In genomic region chrX:48695925-48696300, GRCh38 we compare ENCODE assay signal across 8 cellular contexts. TPM values are rescaled to one million over a fixed set of nuclear protein-coding genes. Genes with fewer than 3 reads are reported as not detected.
DNase-seq lines count a peak whose midpoint lies in the region; ATAC-seq and TF ChIP-seq lines count a peak whose summit lies in the region.

No MANE protein-coding gene starts in this region.

- H3K4me3 ChIP-seq in heart left ventricle (peak overlapping the region in 11 of 12 donors; percentile 41 to 87 (median 63)), skeletal muscle cell (ENCODE audit: low read depth, low read length) (peak overlapping the region; percentile 62)

- peaks cover 0 to 19% (median 4%) of the 10 kb centered on the region in 9 donors for H3K36me3 ChIP-seq in heart left ventricle

- WGBS in heart left ventricle, 4 donors: 2 to 57% (median 20%) methylated on average over 8 of the region's 8 CpGs

- no peak for TF ChIP-seq CTCF in VCaP (conservative IDR thresholded peaks at IDR 0.05)
- no peak for TF ChIP-seq CTCF in heart left ventricle (IDR thresholded peaks at IDR 0.05)

- DNase-seq in Right ventricle myocardium inferior (ENCODE audit: missing footprints) (no peak), cardiac septum (ENCODE audit: low spot score) (no peak), heart left ventricle (no peak), skeletal muscle cell (ENCODE audit: low read depth) (no peak), AG08396 (ENCODE audit: low spot score) (no peak)

- peaks cover 0 to 16% (median 2%) of the 10 kb centered on the region in 12 donors for H3K4me1 ChIP-seq in heart left ventricle

- H3K27me3 ChIP-seq in heart left ventricle: peaks cover 0 to 9% (median 0%) of the 10 kb centered on the region in 9 donors

- H3K9me3 ChIP-seq in heart left ventricle: no peaks in the 10 kb centered on the region

- no peak for TF ChIP-seq POLR2A in heart left ventricle (IDR thresholded peaks at IDR 0.05)

- H3K27ac ChIP-seq in VCaP: peak overlapping the region; percentile 63
- peak overlapping the region; percentile 61 to 93 (median 87) for H3K27ac ChIP-seq in heart left ventricle

- intact Hi-C loops in Right ventricle myocardium inferior (cut with DNase I) (loop anchor here (5.0 kb wide), 1 partner anchor 41 kb away; no protein-coding TSS in a partner anchor), cardiac septum (cut with DNase I) (loop anchor here (1.0 to 10.0 kb wide), 3 partner anchors 41 to 122 kb away; partner anchors contain the start of genes HDAC6 and RBM3), heart left ventricle (cut with DNase I) (loop anchor here in 6 of 10 donors (1.0 to 10.0 kb wide), 7 partner anchors 19 to 359 kb away; partner anchors contain the start of genes HDAC6 (in 5 of the 6), CCDC120 (in 1 of the 6), PQBP1 (in 1 of the 6) and TIMM17B (in 1 of the 6))

- peak; percentile 23 for ATAC-seq in Right ventricle myocardium inferior
- peak; percentile 17 to 26 (median 20) for ATAC-seq in heart left ventricle
- no peak for ATAC-seq in HG03039 (IDR thresholded peaks at IDR 0.05; ENCODE audit: unreplicated experiment)
- ATAC-seq in GM18861 (IDR thresholded peaks at IDR 0.05; ENCODE audit: unreplicated experiment): no peak

RNA-seq across cellular contexts. Expression of gene SUV39H1, which starts 0.6 kb away (rescaled TPM):
- total RNA-seq in Right ventricle myocardium inferior (2.2 TPM), cardiac septum (2.5 TPM), heart left ventricle (1 to 10 TPM; 2.4 to 6.7 (median 3.6) TPM)
- polyA plus RNA-seq in heart left ventricle: 1 to 10 TPM; 1.9 to 4.7 TPM

RNA-seq across cellular contexts. Expression of gene WAS, which starts 12.3 kb away (rescaled TPM):
- total RNA-seq in Right ventricle myocardium inferior: 4.4 TPM
- 2.8 TPM for total RNA-seq in cardiac septum
- total RNA-seq in heart left ventricle: 10 to 100 TPM in 1 of 9 donors, 1 to 10 TPM in 8; 1.1 to 26.8 (median 3.0) TPM
- 1 to 10 TPM; 1.5 to 1.8 TPM for polyA plus RNA-seq in heart left ventricle

Comparison
In these comparisons a context has a peak if more than half of its experiments do, and no peak if none do; other contexts are left out.
1. ATAC-seq: peak in Right ventricle myocardium inferior (single experiment) and heart left ventricle (4 of 4); none in HG03039 (single experiment) and GM18861 (single experiment).